Comparison of ENCODE assay signal across 10 cellular contexts in the genomic region with DNA sequence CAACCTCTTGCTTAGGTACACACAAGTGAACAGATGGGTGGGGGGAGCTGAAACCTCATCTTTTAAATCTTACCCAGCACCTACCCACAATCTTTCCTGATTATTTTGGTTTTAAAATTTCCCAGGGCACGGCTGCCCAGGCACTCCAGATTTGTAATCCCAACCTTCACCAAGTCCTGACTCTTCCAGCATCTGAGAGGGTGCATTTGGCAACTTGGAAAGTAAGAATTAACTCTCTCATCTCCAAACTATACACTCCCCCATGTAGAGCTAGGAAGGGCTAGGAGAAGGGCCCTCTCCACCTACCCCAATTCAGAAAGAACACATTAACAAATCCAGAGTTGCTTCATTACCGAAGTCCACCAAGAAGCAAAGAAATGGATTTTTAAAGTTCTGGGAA. TPM values are rescaled to one million over a fixed set of nuclear protein-coding genes. Genes with fewer than 3 reads are reported as not detected.
DNase-seq lines count a peak whose midpoint lies in the region; ATAC-seq and TF ChIP-seq lines count a peak whose summit lies in the region.
"Had no signal": no experiment of that assay in that cellular context is flagged by ENCODE, and none has a peak within 500 bp of the region (broad histone marks: within the 10 kb centered on the region; RNA-seq: fewer than 3 reads in every experiment).

No MANE protein-coding gene starts in this region.

- DNase-seq in NCI-H524 (lab: John Stamatoyannopoulos, UW) (peak; percentile 17 to 56), NCI-H524 treated with DMSO at 0.1 percent for 48 hours (lab: John Stamatoyannopoulos, UW) (no peak), epithelial cell of prostate (ENCODE audit: low read depth, low spot score) (no peak), upper lobe of right lung (no peak), SIG-M5 (lab: John Stamatoyannopoulos, UW) (no peak)
- DNase-seq in NK-92 treated with Interleukin-12 subunit alpha and Interleukin-12 subunit beta, amount 100 ng/mL, for 24 hours (lab: John Stamatoyannopoulos, UW) = no peak
- DNase-seq: activated CD8-positive, alpha-beta memory T cell treated with anti-CD3 and anti-CD28 coated beads, Interleukin-2, amount 50 U/mL, for 48 hours had no signal

- no peak for ATAC-seq in upper lobe of right lung
- no peak for ATAC-seq in HG03108 (IDR thresholded peaks at IDR 0.05; ENCODE audit: unreplicated experiment)
- ATAC-seq: GM12878 had no signal

- H3K4me1 ChIP-seq in muscle layer of colon (ENCODE audit: insufficient read depth, low read length) = peaks cover 36% of the 10 kb centered on the region
- peaks cover 21% of the 10 kb centered on the region for H3K4me1 ChIP-seq in upper lobe of right lung

- intact Hi-C loops in upper lobe of right lung (cut with DNase I) = no loop called here

- H3K4me3 ChIP-seq in muscle layer of colon (ENCODE audit: low read depth in 1 of 2, low read length in 2 of 2) (peak overlapping the region; percentile 69 to 80), upper lobe of right lung (peak overlapping the region; percentile 67)
- H3K4me3 ChIP-seq: GM12878 had no signal

- no peaks in the 10 kb centered on the region for H3K9me3 ChIP-seq in muscle layer of colon (ENCODE audit: low read length)
- no peaks in the 10 kb centered on the region for H3K9me3 ChIP-seq in upper lobe of right lung

- H3K36me3 ChIP-seq in muscle layer of colon (ENCODE audit: insufficient read depth, low read length) (no peaks in the 10 kb centered on the region), upper lobe of right lung (no peaks in the 10 kb centered on the region)

- H3K27ac ChIP-seq in epithelial cell of prostate (peak overlapping the region; percentile 64), muscle layer of colon (ENCODE audit: low read depth, low read length) (peak overlapping the region; percentile 87), upper lobe of right lung (peak overlapping the region; percentile 83)

- peak overlapping the region; percentile 75 for H3K9ac ChIP-seq in muscle layer of colon (ENCODE audit: low read length)

- H3K27me3 ChIP-seq in muscle layer of colon (ENCODE audit: control insufficient read depth in 1 of 2, insufficient read depth in 2 of 2, low read length in 2 of 2) (no peaks in the 10 kb centered on the region), upper lobe of right lung (no peaks in the 10 kb centered on the region)

- TF ChIP-seq CTCF in upper lobe of right lung (IDR thresholded peaks at IDR 0.05) = no peak

RNA-seq across cellular contexts. Expression of gene PRICKLE2, which starts 41.7 kb away (rescaled TPM):
- total RNA-seq in upper lobe of right lung = 37.2 TPM

Comparison
In these comparisons a context has a peak if more than half of its experiments do, and no peak if none do; other contexts are left out.
1. DNase-seq: peak in NCI-H524 (2 of 2); none in NCI-H524 treated with DMSO at 0.1 percent for 48 hours (single experiment), epithelial cell of prostate (single experiment), upper lobe of right lung (single experiment), NK-92 treated with Interleukin-12 subunit alpha and Interleukin-12 subunit beta, amount 100 ng/mL, for 24 hours (single experiment) and SIG-M5 (single experiment).
2. Peak in every context shown above with its lines, with median percentiles within 50 percentile points of each other: H3K27ac ChIP-seq.